In the genomic region with DNA sequence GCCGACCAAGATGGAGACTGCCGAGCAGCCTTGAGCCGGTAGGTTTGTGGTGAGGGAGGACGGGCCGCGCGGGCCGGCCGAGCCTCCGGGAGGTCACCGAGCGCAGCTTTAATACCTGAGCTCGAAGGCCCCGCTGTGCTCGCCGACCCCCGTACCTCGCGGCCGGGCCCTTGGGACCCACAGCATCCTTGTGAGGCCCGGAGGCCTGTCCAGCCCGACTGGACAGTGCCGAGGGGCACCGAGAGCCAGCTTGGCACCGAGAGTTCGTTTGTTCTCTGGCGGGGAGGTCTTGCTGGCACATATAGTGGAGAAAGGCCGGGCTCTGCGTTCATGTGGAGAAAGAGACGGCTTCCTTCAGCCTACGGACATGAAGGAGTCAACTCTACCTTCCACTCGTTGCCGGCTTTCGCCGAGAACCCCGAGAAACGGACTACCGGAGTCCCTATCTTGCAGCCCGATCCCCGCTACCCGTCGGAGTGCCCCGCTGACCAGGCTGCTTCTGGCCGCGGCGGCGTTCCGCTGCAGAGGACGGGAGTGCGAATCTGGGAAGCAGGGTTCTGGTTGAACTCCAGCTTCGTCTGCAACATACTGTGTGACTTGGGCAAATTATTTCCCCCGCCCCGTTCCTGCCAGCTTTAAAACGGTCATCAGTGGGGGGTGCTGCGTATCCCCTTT, we compare ENCODE assay signal across 8 cellular contexts. TPM values are rescaled to one million over a fixed set of nuclear protein-coding genes. Genes with fewer than 3 reads are reported as not detected.
A peak's percentile ranks its signal among the peaks of the same experiment; 100 is the strongest.
DNase-seq lines count a peak whose midpoint lies in the region; ATAC-seq lines count a peak whose summit lies in the region.

No MANE protein-coding gene starts in this region.

- peak; percentile 6 for ATAC-seq in left ventricle myocardium superior
- ATAC-seq in stimulated activated effector memory CD8-positive, alpha-beta T cell treated with anti-CD3 and anti-CD28 coated beads, Interleukin-12 subunit alpha, Interleukin-12 subunit beta, amount 100 ng/mL, for 72 hours, result no peak
- ATAC-seq in GM18907 (IDR thresholded peaks at IDR 0.05; ENCODE audit: unreplicated experiment), result no peak
- ATAC-seq in HG03521 (IDR thresholded peaks at IDR 0.05; ENCODE audit: unreplicated experiment), result no peak

- H3K4me1 Mint-ChIP-seq in activated CD4-positive, alpha-beta memory T cell treated with anti-CD3 and anti-CD28 coated beads for 36 hours (ENCODE audit: low read depth), result peaks cover 15% of the 10 kb centered on the region
- peaks cover 32% of the 10 kb centered on the region for H3K4me1 Mint-ChIP-seq in stimulated activated effector memory CD8-positive, alpha-beta T cell treated with anti-CD3 and anti-CD28 coated beads, Interleukin-12 subunit alpha, Interleukin-12 subunit beta, amount 100 ng/mL, for 72 hours

- intact Hi-C loops in activated CD4-positive, alpha-beta memory T cell treated with anti-CD3 and anti-CD28 coated beads for 36 hours (cut with micrococcal nuclease), result loop anchor here (1.0 to 2.0 kb wide), 5 partner anchors 20 to 656 kb away; a partner anchor contains a TSS
- intact Hi-C loops in left ventricle myocardium superior (cut with micrococcal nuclease), result no loop called here

- no peaks in the 10 kb centered on the region for H3K27me3 Mint-ChIP-seq in activated CD4-positive, alpha-beta memory T cell treated with anti-CD3 and anti-CD28 coated beads for 36 hours

- peak overlapping the region; percentile 82 for H3K27ac Mint-ChIP-seq in activated CD4-positive, alpha-beta memory T cell treated with anti-CD3 and anti-CD28 coated beads for 36 hours
- H3K27ac Mint-ChIP-seq in stimulated activated effector memory CD8-positive, alpha-beta T cell treated with anti-CD3 and anti-CD28 coated beads, Interleukin-12 subunit alpha, Interleukin-12 subunit beta, amount 100 ng/mL, for 72 hours, result peak overlapping the region; percentile 95

- peak overlapping the region; percentile 84 for H3K4me3 Mint-ChIP-seq in activated CD4-positive, alpha-beta memory T cell treated with anti-CD3 and anti-CD28 coated beads for 36 hours
- H3K4me3 Mint-ChIP-seq in stimulated activated effector memory CD8-positive, alpha-beta T cell treated with anti-CD3 and anti-CD28 coated beads, Interleukin-12 subunit alpha, Interleukin-12 subunit beta, amount 100 ng/mL, for 72 hours, result peak overlapping the region; percentile 85

- H3K36me3 Mint-ChIP-seq in activated CD4-positive, alpha-beta memory T cell treated with anti-CD3 and anti-CD28 coated beads for 36 hours, result peaks cover 2% of the 10 kb centered on the region
- peaks cover 80% of the 10 kb centered on the region for H3K36me3 Mint-ChIP-seq in stimulated activated effector memory CD8-positive, alpha-beta T cell treated with anti-CD3 and anti-CD28 coated beads, Interleukin-12 subunit alpha, Interleukin-12 subunit beta, amount 100 ng/mL, for 72 hours

- H3K9me3 Mint-ChIP-seq in activated CD4-positive, alpha-beta memory T cell treated with anti-CD3 and anti-CD28 coated beads for 36 hours, result no peaks in the 10 kb centered on the region
- H3K9me3 Mint-ChIP-seq in stimulated activated effector memory CD8-positive, alpha-beta T cell treated with anti-CD3 and anti-CD28 coated beads, Interleukin-12 subunit alpha, Interleukin-12 subunit beta, amount 100 ng/mL, for 72 hours, result no peaks in the 10 kb centered on the region

- POLR2A ChIA-PET in activated CD4-positive, alpha-beta memory T cell treated with anti-CD3 and anti-CD28 coated beads for 36 hours (lab: Charles Lee), result interaction anchor here (1.0 to 2.3 kb wide), 3 partner anchors 23 to 99 kb away, joined by 5 to 17 read pairs (median 15); a partner anchor contains a TSS

- DNase-seq in stimulated activated CD4-positive, alpha-beta T cell treated with anti-CD3 and anti-CD28 coated beads, Interleukin-4, amount 100 ng/mL, for 24 hours, result peak; percentile 15
- no peak for DNase-seq in stimulated activated CD4-positive, alpha-beta T cell treated with anti-CD3 and anti-CD28 coated beads, Interleukin-1b, Interleukin-23, amount 100 ng/mL, for 48 hours
- no peak for DNase-seq in activated CD4-positive, alpha-beta memory T cell treated with anti-CD3 and anti-CD28 coated beads for 36 hours
- no peak for DNase-seq in left ventricle myocardium superior
- DNase-seq in stimulated activated effector memory CD8-positive, alpha-beta T cell treated with anti-CD3 and anti-CD28 coated beads, Interleukin-12 subunit alpha, Interleukin-12 subunit beta, amount 100 ng/mL, for 72 hours (ENCODE audit: low spot score in 2 of 2), result peak in 1 of 2 donors; percentile 74
- no peak for DNase-seq in DMS79 (lab: John Stamatoyannopoulos, UW)

- CTCF ChIA-PET in activated CD4-positive, alpha-beta memory T cell treated with anti-CD3 and anti-CD28 coated beads for 36 hours (lab: Charles Lee), result interaction anchor here (0.8 to 2.4 kb wide), 15 partner anchors 14 to 131 kb away, joined by 3 to 26 read pairs (median 4); a partner anchor contains a TSS

RNA-seq across cellular contexts. Expression of a gene that starts 0.3 kb away (rescaled TPM):
- total RNA-seq in activated CD4-positive, alpha-beta memory T cell treated with anti-CD3 and anti-CD28 coated beads for 36 hours, result 10 to 100 TPM; 33.8 to 40.2 TPM
- total RNA-seq in left ventricle myocardium superior, result 34.8 TPM

RNA-seq across cellular contexts. Expression of a gene that starts 23.8 kb away (rescaled TPM):
- total RNA-seq in activated CD4-positive, alpha-beta memory T cell treated with anti-CD3 and anti-CD28 coated beads for 36 hours, result 100 to 1,000 TPM; 177 to 178 TPM
- 653 TPM for total RNA-seq in left ventricle myocardium superior

RNA-seq across cellular contexts. Expression of a gene that starts 43.4 kb away (rescaled TPM):
- total RNA-seq in activated CD4-positive, alpha-beta memory T cell treated with anti-CD3 and anti-CD28 coated beads for 36 hours, result not detected
- not detected for total RNA-seq in left ventricle myocardium superior

RNA-seq across cellular contexts. Expression of a gene that starts 43.9 kb away (rescaled TPM):
- 10 to 100 TPM; 10.7 to 10.8 TPM for total RNA-seq in activated CD4-positive, alpha-beta memory T cell treated with anti-CD3 and anti-CD28 coated beads for 36 hours
- 49.7 TPM for total RNA-seq in left ventricle myocardium superior
